Comparison of ENCODE assay signal across 8 cellular contexts in the genomic region with DNA sequence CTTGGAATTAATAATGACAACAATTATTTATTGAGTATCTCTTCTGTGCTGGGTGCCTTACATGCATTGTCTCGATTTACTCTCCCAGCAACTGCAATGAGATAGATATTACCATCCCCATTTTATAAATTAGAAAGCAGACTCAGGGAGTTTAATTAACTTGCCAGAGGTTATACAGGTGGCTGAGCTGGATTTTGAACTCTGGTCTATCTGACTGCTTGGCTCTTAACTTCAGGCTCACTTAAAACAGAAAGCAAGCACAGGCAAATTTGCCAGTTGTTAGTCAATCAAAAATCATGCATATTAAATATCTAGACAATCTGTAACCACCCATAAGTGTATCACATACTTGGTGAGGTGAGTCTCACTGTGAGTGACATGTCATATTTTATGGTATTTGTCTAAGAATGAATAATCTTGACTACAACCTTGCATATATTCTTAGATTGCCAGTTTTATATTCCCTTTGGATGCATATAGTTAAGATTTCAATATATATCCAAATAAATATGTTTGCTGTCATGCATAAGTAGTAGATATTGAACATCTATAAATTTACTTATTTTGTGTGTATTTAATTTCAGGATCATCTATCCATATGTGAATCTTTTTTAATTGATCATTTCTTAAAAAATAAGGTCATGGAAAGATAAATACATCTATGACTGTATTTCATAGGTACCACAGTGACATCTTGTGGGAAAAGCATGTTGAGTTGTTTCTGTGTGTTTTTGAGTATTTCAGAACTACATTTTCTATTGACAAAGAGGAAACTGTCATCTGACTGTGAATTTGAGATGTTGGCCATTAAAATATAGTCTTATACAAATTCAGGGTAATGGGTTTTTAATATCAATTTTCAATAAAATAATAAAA.
DNase-seq lines count a peak whose midpoint lies in the region; ATAC-seq and TF ChIP-seq lines count a peak whose summit lies in the region.

No MANE protein-coding gene starts in this region.

- TF ChIP-seq CTCF in VCaP (conservative IDR thresholded peaks at IDR 0.05): peak; percentile 79
- peak; percentile 32 for TF ChIP-seq CTCF in kidney epithelial cell (IDR thresholded peaks at IDR 0.05; ENCODE audit: insufficient read depth, low read length, poor library complexity, severe bottlenecking)
- no peak for TF ChIP-seq CTCF in mesothelial cell of epicardium (IDR thresholded peaks at IDR 0.05; ENCODE audit: unreplicated experiment)

- H3K4me3 Mint-ChIP-seq in mesothelial cell of epicardium: no peak overlapping the region
- H3K4me3 Mint-ChIP-seq in activated T-helper 17 cell treated with anti-CD3 and anti-CD28 coated beads, Interleukin-2, amount 50 U/mL, for 72 hours: no peak overlapping the region

- no peaks in the 10 kb centered on the region for H3K36me3 ChIP-seq in kidney epithelial cell (ENCODE audit: control insufficient read depth, insufficient read depth, low read length)

- peak overlapping the region; percentile 38; the same call in 1 of the 2 replicates for H3K27ac ChIP-seq in VCaP

- DNase-seq in Ammon's horn (ENCODE audit: low spot score) (peak; percentile 62), Kasumi-1 (lab: John Stamatoyannopoulos, UW) (peak; percentile 32 to 35), kidney epithelial cell (ENCODE audit: low read depth) (no peak), mesothelial cell of epicardium (ENCODE audit: low spot score in 2 of 2, unreplicated experiment in 2 of 2) (no peak), SKM-1 (lab: John Stamatoyannopoulos, UW; ENCODE audit: unreplicated experiment) (no peak)

- H3K27me3 Mint-ChIP-seq in mesothelial cell of epicardium (ENCODE audit: low read depth): peaks cover 1% of the 10 kb centered on the region
- no peaks in the 10 kb centered on the region for H3K27me3 Mint-ChIP-seq in activated T-helper 17 cell treated with anti-CD3 and anti-CD28 coated beads, Interleukin-2, amount 50 U/mL, for 72 hours

- no peak overlapping the region for H3K4me3 ChIP-seq in kidney epithelial cell (ENCODE audit: low read depth, low read length)

- H3K4me1 Mint-ChIP-seq in mesothelial cell of epicardium: peaks cover 2% of the 10 kb centered on the region
- H3K4me1 Mint-ChIP-seq in activated T-helper 17 cell treated with anti-CD3 and anti-CD28 coated beads, Interleukin-2, amount 50 U/mL, for 72 hours: no peaks in the 10 kb centered on the region

- no peak overlapping the region for H3K27ac Mint-ChIP-seq in mesothelial cell of epicardium
- H3K27ac Mint-ChIP-seq in activated T-helper 17 cell treated with anti-CD3 and anti-CD28 coated beads, Interleukin-2, amount 50 U/mL, for 72 hours: no peak overlapping the region

- no peaks in the 10 kb centered on the region for H3K27me3 ChIP-seq in kidney epithelial cell (ENCODE audit: control insufficient read depth, insufficient read depth, low read length)

- H3K9me3 Mint-ChIP-seq in mesothelial cell of epicardium: no peaks in the 10 kb centered on the region
- no peaks in the 10 kb centered on the region for H3K9me3 Mint-ChIP-seq in activated T-helper 17 cell treated with anti-CD3 and anti-CD28 coated beads, Interleukin-2, amount 50 U/mL, for 72 hours

- ATAC-seq in GM19467 (IDR thresholded peaks at IDR 0.05; ENCODE audit: unreplicated experiment): no peak
- no peak for ATAC-seq in activated T-helper 17 cell treated with anti-CD3 and anti-CD28 coated beads, Interleukin-2, amount 50 U/mL, for 72 hours (replicated peaks)

- H3K36me3 Mint-ChIP-seq in mesothelial cell of epicardium: no peaks in the 10 kb centered on the region
- no peaks in the 10 kb centered on the region for H3K36me3 Mint-ChIP-seq in activated T-helper 17 cell treated with anti-CD3 and anti-CD28 coated beads, Interleukin-2, amount 50 U/mL, for 72 hours (ENCODE audit: low read depth)

Comparison
In these comparisons a context has a peak if more than half of its experiments do, and no peak if none do; other contexts are left out.
1. DNase-seq: peak in Ammon's horn (single experiment) and Kasumi-1 (2 of 2); none in kidney epithelial cell (single experiment), mesothelial cell of epicardium (0 of 2) and SKM-1 (single experiment).